Comparison of ENCODE assay signal across 8 cellular contexts in genomic region chr18:26468931-26469340, GRCh38.
A peak's percentile ranks its signal among the peaks of the same experiment; 100 is the strongest.
DNase-seq lines count a peak whose midpoint lies in the region; ATAC-seq and TF ChIP-seq lines count a peak whose summit lies in the region.

No MANE protein-coding gene starts in this region.

- no peak overlapping the region for H3K4me3 ChIP-seq in AG04450 (ENCODE audit: low read depth, low read length)
- no peak overlapping the region for H3K4me3 ChIP-seq in spleen
- no peak overlapping the region for H3K4me3 ChIP-seq in GM23248

- no peaks in the 10 kb centered on the region for H3F3A ChIP-seq in GM23248 (ENCODE audit: insufficient read depth)

- no peak overlapping the region for H3K27ac Mint-ChIP-seq in endothelial cell (ENCODE audit: unreplicated experiment)

- no peaks in the 10 kb centered on the region for H3K36me3 ChIP-seq in spleen
- no peaks in the 10 kb centered on the region for H3K36me3 ChIP-seq in GM23248 (ENCODE audit: low read depth)

- TF ChIP-seq POLR2A in spleen (IDR thresholded peaks at IDR 0.05): no peak

- no peak overlapping the region for H3K27ac ChIP-seq in AG04450 (ENCODE audit: low read depth, low read length)
- no peak overlapping the region for H3K27ac ChIP-seq in spleen
- H3K27ac ChIP-seq in GM23248: no peak overlapping the region

- H3K4me1 Mint-ChIP-seq in endothelial cell (ENCODE audit: unreplicated experiment): peaks cover 3% of the 10 kb centered on the region

- H3K79me2 ChIP-seq in GM23248 (ENCODE audit: insufficient read depth): no peaks in the 10 kb centered on the region

- no peaks in the 10 kb centered on the region for H4K20me1 ChIP-seq in GM23248 (ENCODE audit: insufficient read depth)

- peak; percentile 59 for TF ChIP-seq CTCF in AG04450 (IDR thresholded peaks at IDR 0.05; ENCODE audit: low read depth, low read length)
- peak; percentile 83 for TF ChIP-seq CTCF in endothelial cell (IDR thresholded peaks at IDR 0.05; ENCODE audit: unreplicated experiment)
- peak in 7 of 11 experiments; percentile 19 to 55 (median 36) for TF ChIP-seq CTCF in spleen (IDR thresholded peaks at IDR 0.05 in 8 of 11, conservative IDR thresholded peaks at IDR 0.05 in 3 of 11)

- H3K9me3 ChIP-seq in AG04450 (ENCODE audit: control insufficient read depth, insufficient read depth, low read length): no peaks in the 10 kb centered on the region
- no peaks in the 10 kb centered on the region for H3K9me3 ChIP-seq in spleen
- H3K9me3 ChIP-seq in GM23248 (ENCODE audit: low read depth): no peaks in the 10 kb centered on the region

- 53 to 79% (median 71%) methylated on average over 4 of the region's 4 CpGs for WGBS in spleen, 5 donors
- 94 to 95% methylated on average over 4 of the region's 4 CpGs for WGBS in GM23248 (ENCODE audit: low coverage in 1 of 2, low lambda C conversion rate in 2 of 2, missing lambda C conversion rate in 2 of 2), 2 experiments

- no peak overlapping the region for H2AFZ ChIP-seq in GM23248

- POLR2A ChIA-PET in AG04450 (lab: Yijun Ruan, JAX): no interaction called here

- intact Hi-C loops in spleen (cut with DNase I; ENCODE audit: low total_unique reads): no loop called here

- in situ Hi-C loops in GM23248 (cut with MboI): no loop called here

- H3K9me2 ChIP-seq in GM23248 (ENCODE audit: insufficient read depth): no peaks in the 10 kb centered on the region

- no peak overlapping the region for H3K4me2 ChIP-seq in GM23248 (ENCODE audit: unreplicated experiment)

- DNase-seq in AG04450 (ENCODE audit: low read depth, low spot score) (no peak), NCI-H524 (lab: John Stamatoyannopoulos, UW) (peak; percentile 67 to 69), endothelial cell (ENCODE audit: low spot score) (peak; percentile 55), spleen (no peak), GM23248 (no peak), foreskin melanocyte (no peak)

- H3K36me3 Mint-ChIP-seq in endothelial cell (ENCODE audit: low read depth, unreplicated experiment): peaks cover under 1% of the 10 kb centered on the region

- no peaks in the 10 kb centered on the region for H3K9me3 Mint-ChIP-seq in endothelial cell (ENCODE audit: unreplicated experiment)

- CTCF ChIA-PET in AG04450 (lab: Charles Lee): interaction anchor here (0.7 to 2.0 kb wide), 3 partner anchors 9 to 80 kb away, joined by 3 to 6 read pairs (median 4); partner anchors contain the start of gene KCTD1

- H3K27me3 Mint-ChIP-seq in endothelial cell (ENCODE audit: unreplicated experiment): no peaks in the 10 kb centered on the region

- ATAC-seq in GM18519 (IDR thresholded peaks at IDR 0.05; ENCODE audit: low FRiP score, unreplicated experiment) (peak; percentile 63), HG03095 (IDR thresholded peaks at IDR 0.05; ENCODE audit: unreplicated experiment) (peak; percentile 44)

- H3K27me3 ChIP-seq in AG04450 (ENCODE audit: control insufficient read depth, insufficient read depth, low read length): no peaks in the 10 kb centered on the region
- H3K27me3 ChIP-seq in spleen (replicated peaks in 1 of 7): no peaks in the 10 kb centered on the region
- no peaks in the 10 kb centered on the region for H3K27me3 ChIP-seq in GM23248 (replicated peaks; ENCODE audit: insufficient read depth)

- H3K4me3 Mint-ChIP-seq in endothelial cell (ENCODE audit: unreplicated experiment): no peak overlapping the region

- no peak overlapping the region for H3K9ac ChIP-seq in GM23248

- no peaks in the 10 kb centered on the region for H3K4me1 ChIP-seq in spleen
- H3K4me1 ChIP-seq in GM23248 (ENCODE audit: insufficient read depth): no peaks in the 10 kb centered on the region

Comparison
In these comparisons a context has a peak if more than half of its experiments do, and no peak if none do; other contexts are left out.
1. DNase-seq: peak in NCI-H524 (2 of 2) and endothelial cell (single experiment); none in AG04450 (single experiment), spleen (single experiment), GM23248 (single experiment) and foreskin melanocyte (single experiment).
2. Peak in every context shown above with its lines, with median percentiles within 50 percentile points of each other: CTCF ChIP-seq.